In genomic region chr6:163996491-163996890, GRCh38 we compare ENCODE assay signal across 34 cellular contexts.
A peak's percentile ranks its signal among the peaks of the same experiment; 100 is the strongest.
DNase-seq lines count a peak whose midpoint lies in the region; ATAC-seq and TF ChIP-seq lines count a peak whose summit lies in the region.
"Had no signal": no experiment of that assay in that cellular context is flagged by ENCODE, and none has a peak within 500 bp of the region (broad histone marks: within the 10 kb centered on the region; RNA-seq: fewer than 3 reads in every experiment).

No MANE protein-coding gene starts in this region.

- H3K4me3 ChIP-seq in esophagus muscularis mucosa (no peak overlapping the region), trophoblast cell (ENCODE audit: low read depth, low read length) (no peak overlapping the region)
- no peak overlapping the region for H3K4me3 ChIP-seq in CD8-positive, alpha-beta memory T cell (ENCODE audit: low read length)
- H3K4me3 ChIP-seq: A549; BLaER1; BLaER1 treated with 17β-estradiol and CSF1 and Interleukin-3, amounts not matched to agents 10 nM and 100 nM had no signal

- no peak for TF ChIP-seq POLR2A in esophagus muscularis mucosa (IDR thresholded peaks at IDR 0.05; ENCODE audit: low read depth)

- H3K27ac Mint-ChIP-seq in stimulated activated effector memory CD8-positive, alpha-beta T cell treated with anti-CD3 and anti-CD28 coated beads, Interleukin-12 subunit alpha, Interleukin-12 subunit beta, amount 100 ng/mL, for 72 hours = no peak overlapping the region
- no peak overlapping the region for H3K27ac Mint-ChIP-seq in stimulated activated memory B cell treated with anti-CD40 and anti-IgM and Interleukin-4, amounts not matched to agents 10 μg/mL and 1 μg/mL and 100 μg/mL, for 72 hours
- no peak overlapping the region for H3K27ac Mint-ChIP-seq in CD8-positive, alpha-beta memory T cell
- H3K27ac Mint-ChIP-seq in naive thymus-derived CD8-positive, alpha-beta T cell = no peak overlapping the region
- H3K27ac Mint-ChIP-seq: B cell; CD14-positive monocyte; CD4-positive, alpha-beta memory T cell; CD4-positive, alpha-beta T cell; CD4-positive, CD25-positive, alpha-beta regulatory T cell; CD8-positive, alpha-beta T cell had no signal

- H3K27me3 Mint-ChIP-seq in stimulated activated memory B cell treated with anti-CD40 and anti-IgM and Interleukin-4, amounts not matched to agents 10 μg/mL and 1 μg/mL and 100 μg/mL, for 72 hours = peaks cover 16% of the 10 kb centered on the region
- H3K27me3 Mint-ChIP-seq in CD8-positive, alpha-beta memory T cell = peaks cover 2 to 10% of the 10 kb centered on the region in 2 donors
- H3K27me3 Mint-ChIP-seq in naive thymus-derived CD8-positive, alpha-beta T cell = peaks cover 0 to 19% (median 5%) of the 10 kb centered on the region in 5 donors
- H3K27me3 Mint-ChIP-seq: CD4-positive, CD25-positive, alpha-beta regulatory T cell had no signal

- no peak overlapping the region for H4K91ac ChIP-seq in trophoblast cell (ENCODE audit: low read depth, low read length)

- no peak overlapping the region for H2BK5ac ChIP-seq in trophoblast cell (ENCODE audit: low read depth, low read length, poor library complexity)

- H3K18ac ChIP-seq in trophoblast cell (ENCODE audit: low read length) = no peak overlapping the region

- intact Hi-C loops in esophagus muscularis mucosa (cut with DNase I) = no loop called here

- H3K27ac ChIP-seq in esophagus muscularis mucosa (replicated peaks in 1 of 4) (no peak overlapping the region), trophoblast cell (ENCODE audit: low read depth, low read length) (no peak overlapping the region)
- H3K27ac ChIP-seq in CD8-positive, alpha-beta memory T cell (ENCODE audit: low read depth, low read length) = no peak overlapping the region
- H3K27ac ChIP-seq: 22Rv1; A549; BLaER1; BLaER1 treated with 17β-estradiol and CSF1 and Interleukin-3, amounts not matched to agents 10 nM and 100 nM; C4-2B had no signal

- H3K4me2 ChIP-seq in trophoblast cell (ENCODE audit: low read length) = no peak overlapping the region
- H3K4me2 ChIP-seq: A549; BLaER1; BLaER1 treated with 17β-estradiol and CSF1 and Interleukin-3, amounts not matched to agents 10 nM and 100 nM had no signal

- peaks cover 4% of the 10 kb centered on the region for H3K9me3 Mint-ChIP-seq in stimulated activated effector memory CD8-positive, alpha-beta T cell treated with anti-CD3 and anti-CD28 coated beads, Interleukin-12 subunit alpha, Interleukin-12 subunit beta, amount 100 ng/mL, for 72 hours
- no peaks in the 10 kb centered on the region for H3K9me3 Mint-ChIP-seq in stimulated activated memory B cell treated with anti-CD40 and anti-IgM and Interleukin-4, amounts not matched to agents 10 μg/mL and 1 μg/mL and 100 μg/mL, for 72 hours
- H3K9me3 Mint-ChIP-seq in CD8-positive, alpha-beta memory T cell = peaks cover 0 to 2% (median 0%) of the 10 kb centered on the region in 5 donors
- H3K9me3 Mint-ChIP-seq in naive thymus-derived CD8-positive, alpha-beta T cell = no peaks in the 10 kb centered on the region
- H3K9me3 Mint-ChIP-seq: CD4-positive, alpha-beta memory T cell; CD4-positive, alpha-beta T cell; CD4-positive, CD25-positive, alpha-beta regulatory T cell; CD8-positive, alpha-beta T cell had no signal

- H3K4me1 Mint-ChIP-seq in stimulated activated effector memory CD8-positive, alpha-beta T cell treated with anti-CD3 and anti-CD28 coated beads, Interleukin-12 subunit alpha, Interleukin-12 subunit beta, amount 100 ng/mL, for 72 hours = no peaks in the 10 kb centered on the region
- H3K4me1 Mint-ChIP-seq in stimulated activated memory B cell treated with anti-CD40 and anti-IgM and Interleukin-4, amounts not matched to agents 10 μg/mL and 1 μg/mL and 100 μg/mL, for 72 hours = no peaks in the 10 kb centered on the region
- H3K4me1 Mint-ChIP-seq in CD8-positive, alpha-beta memory T cell = no peaks in the 10 kb centered on the region
- H3K4me1 Mint-ChIP-seq in naive thymus-derived CD8-positive, alpha-beta T cell = no peaks in the 10 kb centered on the region
- H3K4me1 Mint-ChIP-seq: B cell; CD14-positive monocyte; CD4-positive, alpha-beta memory T cell; CD4-positive, CD25-positive, alpha-beta regulatory T cell had no signal

- no peak for TF ChIP-seq CTCF in esophagus muscularis mucosa (IDR thresholded peaks at IDR 0.05)

- no peak overlapping the region for H3K4ac ChIP-seq in trophoblast cell (ENCODE audit: low read depth, low read length)

- no peak overlapping the region for H3K23ac ChIP-seq in trophoblast cell (ENCODE audit: low read length)

- H3K9me3 ChIP-seq in esophagus muscularis mucosa = no peaks in the 10 kb centered on the region
- H3K9me3 ChIP-seq in trophoblast cell (ENCODE audit: insufficient read depth, low read depth, low read length) = no peaks in the 10 kb centered on the region
- no peaks in the 10 kb centered on the region for H3K9me3 ChIP-seq in CD8-positive, alpha-beta memory T cell (ENCODE audit: low read length)
- H3K9me3 ChIP-seq: A549; BE2C; BLaER1; BLaER1 treated with 17β-estradiol and CSF1 and Interleukin-3, amounts not matched to agents 10 nM and 100 nM; Caco-2 had no signal

- H2AK5ac ChIP-seq in trophoblast cell (ENCODE audit: low read length) = no peak overlapping the region

- no peaks in the 10 kb centered on the region for H3K79me2 ChIP-seq in trophoblast cell (ENCODE audit: control insufficient read depth, insufficient read depth, low read length, poor library complexity)

- H3K4me1 ChIP-seq in esophagus muscularis mucosa (no peaks in the 10 kb centered on the region), trophoblast cell (ENCODE audit: control insufficient read depth in 1 of 2, insufficient read depth in 2 of 2, low read length in 2 of 2) (peaks cover 5 to 6% of the 10 kb centered on the region in 2 experiments)
- H3K4me1 ChIP-seq in CD8-positive, alpha-beta memory T cell (ENCODE audit: insufficient read depth, low read length) = no peaks in the 10 kb centered on the region
- H3K4me1 ChIP-seq: A549, BE2C, Caco-2 had no signal

- H3K9ac ChIP-seq in trophoblast cell (ENCODE audit: low read length) = no peak overlapping the region
- H3K9ac ChIP-seq: BLaER1; BLaER1 treated with 17β-estradiol and CSF1 and Interleukin-3, amounts not matched to agents 10 nM and 100 nM had no signal

- no peaks in the 10 kb centered on the region for H3K79me1 ChIP-seq in trophoblast cell (ENCODE audit: low read length)

- DNase-seq in esophagus muscularis mucosa (ENCODE audit: extremely low spot score) (peak; percentile 62), trophoblast cell (no peak), SW 1271 (lab: John Stamatoyannopoulos, UW) (no peak), NCI-H2029 treated with DMSO at 0.1 percent for 48 hours (lab: John Stamatoyannopoulos, UW) (no peak)
- DNase-seq in stimulated activated effector memory CD8-positive, alpha-beta T cell treated with anti-CD3 and anti-CD28 coated beads, Interleukin-12 subunit alpha, Interleukin-12 subunit beta, amount 100 ng/mL, for 72 hours (ENCODE audit: low spot score in 2 of 2) = no peak
- no peak for DNase-seq in CD8-positive, alpha-beta memory T cell
- no peak for DNase-seq in naive thymus-derived CD8-positive, alpha-beta T cell
- DNase-seq: 8988T; ACHN; AML-193; BE2C; C1 segment of cervical spinal cord; Caco-2; Calu3; CD4-positive, alpha-beta memory T cell; CD4-positive, alpha-beta T cell; CD4-positive, CD25-positive, alpha-beta regulatory T cell; CD8-positive, alpha-beta T cell; COR-L47; DMS 273 treated with DMSO at 0.1 percent for 48 hours; DMS153; DMS53; DMS79; DMS79 treated with DMSO at 0.1 percent for 48 hours; DND-41; EL had no signal

- no peak overlapping the region for H4K12ac ChIP-seq in trophoblast cell (ENCODE audit: low read depth, low read length)

- no peaks in the 10 kb centered on the region for H3K36me3 Mint-ChIP-seq in stimulated activated effector memory CD8-positive, alpha-beta T cell treated with anti-CD3 and anti-CD28 coated beads, Interleukin-12 subunit alpha, Interleukin-12 subunit beta, amount 100 ng/mL, for 72 hours
- H3K36me3 Mint-ChIP-seq in stimulated activated memory B cell treated with anti-CD40 and anti-IgM and Interleukin-4, amounts not matched to agents 10 μg/mL and 1 μg/mL and 100 μg/mL, for 72 hours = no peaks in the 10 kb centered on the region
- H3K36me3 Mint-ChIP-seq in CD8-positive, alpha-beta memory T cell = no peaks in the 10 kb centered on the region
- no peaks in the 10 kb centered on the region for H3K36me3 Mint-ChIP-seq in naive thymus-derived CD8-positive, alpha-beta T cell
- H3K36me3 Mint-ChIP-seq: CD14-positive monocyte; CD4-positive, alpha-beta memory T cell; CD4-positive, CD25-positive, alpha-beta regulatory T cell; CD8-positive, alpha-beta T cell had no signal

- no peak overlapping the region for H2BK120ac ChIP-seq in trophoblast cell (ENCODE audit: insufficient read depth, low read length, poor library complexity)

- 95% methylated on average over 5 of the region's 6 CpGs for WGBS in esophagus muscularis mucosa
- no CpG with 5 or more reads among the region's 6 CpGs for WGBS in trophoblast cell (ENCODE audit: extremely low coverage, insufficient coverage, insufficient read length)

- no peak for TF ChIP-seq EP300 in esophagus muscularis mucosa (IDR thresholded peaks at IDR 0.05)

- no peaks in the 10 kb centered on the region for H3K27me3 ChIP-seq in esophagus muscularis mucosa
- H3K27me3 ChIP-seq in trophoblast cell (ENCODE audit: insufficient read depth, low read length) = no peaks in the 10 kb centered on the region
- no peaks in the 10 kb centered on the region for H3K27me3 ChIP-seq in CD8-positive, alpha-beta memory T cell (ENCODE audit: insufficient read depth, low read length, poor library complexity, severe bottlenecking)
- H3K27me3 ChIP-seq: BE2C; BLaER1; BLaER1 treated with 17β-estradiol and CSF1 and Interleukin-3, amounts not matched to agents 10 nM and 100 nM had no signal

- H2BK12ac ChIP-seq in trophoblast cell (ENCODE audit: low read length) = peak overlapping the region; percentile 50

- ATAC-seq in stimulated activated effector memory CD8-positive, alpha-beta T cell treated with anti-CD3 and anti-CD28 coated beads, Interleukin-12 subunit alpha, Interleukin-12 subunit beta, amount 100 ng/mL, for 72 hours = peak; percentile 19
- ATAC-seq in stimulated activated memory B cell treated with anti-CD40 and anti-IgM and Interleukin-4, amounts not matched to agents 10 μg/mL and 1 μg/mL and 100 μg/mL, for 72 hours = peak; percentile 31
- ATAC-seq in naive thymus-derived CD8-positive, alpha-beta T cell = no peak
- ATAC-seq: A549; CD8-positive, alpha-beta T cell had no signal

- POLR2A ChIA-PET in CD8-positive, alpha-beta memory T cell (lab: Charles Lee) = no interaction called here
- POLR2A ChIA-PET in naive thymus-derived CD8-positive, alpha-beta T cell (lab: Charles Lee) = no interaction called here

- H3K4me3 Mint-ChIP-seq in stimulated activated effector memory CD8-positive, alpha-beta T cell treated with anti-CD3 and anti-CD28 coated beads, Interleukin-12 subunit alpha, Interleukin-12 subunit beta, amount 100 ng/mL, for 72 hours = no peak overlapping the region
- no peak overlapping the region for H3K4me3 Mint-ChIP-seq in stimulated activated memory B cell treated with anti-CD40 and anti-IgM and Interleukin-4, amounts not matched to agents 10 μg/mL and 1 μg/mL and 100 μg/mL, for 72 hours
- no peak overlapping the region for H3K4me3 Mint-ChIP-seq in CD8-positive, alpha-beta memory T cell
- no peak overlapping the region for H3K4me3 Mint-ChIP-seq in naive thymus-derived CD8-positive, alpha-beta T cell
- H3K4me3 Mint-ChIP-seq: B cell; CD14-positive monocyte; CD4-positive, alpha-beta memory T cell; CD4-positive, alpha-beta T cell; CD8-positive, alpha-beta T cell had no signal

- no peak overlapping the region for H2AFZ ChIP-seq in trophoblast cell (ENCODE audit: insufficient read depth, low read length, poor library complexity)

- no peak overlapping the region for H3K14ac ChIP-seq in trophoblast cell (ENCODE audit: low read length)

- CTCF ChIA-PET in CD8-positive, alpha-beta memory T cell (lab: Charles Lee) = no interaction called here

- H4K8ac ChIP-seq in trophoblast cell (ENCODE audit: low read depth, low read length) = no peak overlapping the region

- H3K36me3 ChIP-seq in esophagus muscularis mucosa = no peaks in the 10 kb centered on the region
- H3K36me3 ChIP-seq in trophoblast cell (ENCODE audit: control insufficient read depth in 1 of 2, insufficient read depth in 2 of 2, low read length in 2 of 2) = no peaks in the 10 kb centered on the region
- H3K36me3 ChIP-seq in CD8-positive, alpha-beta memory T cell (ENCODE audit: insufficient read depth, low read length) = no peaks in the 10 kb centered on the region
- H3K36me3 ChIP-seq: BE2C; BLaER1; BLaER1 treated with 17β-estradiol and CSF1 and Interleukin-3, amounts not matched to agents 10 nM and 100 nM had no signal

Comparison
In these comparisons a context has a peak if more than half of its experiments do, and no peak if none do; other contexts are left out.
1. ATAC-seq: peak in stimulated activated effector memory CD8-positive, alpha-beta T cell treated with anti-CD3 and anti-CD28 coated beads, Interleukin-12 subunit alpha, Interleukin-12 subunit beta, amount 100 ng/mL, for 72 hours (single experiment) and stimulated activated memory B cell treated with anti-CD40 and anti-IgM and Interleukin-4, amounts not matched to agents 10 μg/mL and 1 μg/mL and 100 μg/mL, for 72 hours (single experiment); none in naive thymus-derived CD8-positive, alpha-beta T cell (0 of 2).